Comparison of ENCODE assay signal across 18 cellular contexts in genomic region chr6:41332842-41333736, GRCh38. TPM values are rescaled to one million over a fixed set of nuclear protein-coding genes. Genes with fewer than 3 reads are reported as not detected.
DNase-seq lines count a peak whose midpoint lies in the region; ATAC-seq, FAIRE-seq and TF ChIP-seq lines count a peak whose summit lies in the region.
"Had no signal": no experiment of that assay in that cellular context is flagged by ENCODE, and none has a peak within 500 bp of the region (broad histone marks: within the 10 kb centered on the region; RNA-seq: fewer than 3 reads in every experiment).

No MANE protein-coding gene starts in this region.

- H3K9me3 Mint-ChIP-seq in stimulated activated naive CD8-positive, alpha-beta T cell treated with anti-CD3 and anti-CD28 coated beads, Interleukin-15, amount 100 ng/mL, for 72 hours, result no peaks in the 10 kb centered on the region
- H3K9me3 Mint-ChIP-seq: H9 had no signal

- H3K9me2 ChIP-seq in Loucy (replicated peaks; ENCODE audit: low read depth, low read length), result no peaks in the 10 kb centered on the region

- FAIRE-seq in RCC 7860 (lab: Jason Lieb, UNC), result no peak
- FAIRE-seq: HepG2 had no signal

- peaks cover 58% of the 10 kb centered on the region for H3K4me1 Mint-ChIP-seq in stimulated activated naive CD8-positive, alpha-beta T cell treated with anti-CD3 and anti-CD28 coated beads, Interleukin-15, amount 100 ng/mL, for 72 hours

- H3K27me3 Mint-ChIP-seq in stimulated activated naive CD8-positive, alpha-beta T cell treated with anti-CD3 and anti-CD28 coated beads, Interleukin-15, amount 100 ng/mL, for 72 hours, result no peaks in the 10 kb centered on the region

- H3F3A ChIP-seq in Loucy (ENCODE audit: low read depth), result no peaks in the 10 kb centered on the region

- ATAC-seq in heart right ventricle, result no peak
- peak; percentile 1 for ATAC-seq in stimulated activated naive CD8-positive, alpha-beta T cell treated with anti-CD3 and anti-CD28 coated beads, Interleukin-15, amount 100 ng/mL, for 72 hours
- no peak for ATAC-seq in HG02840 (IDR thresholded peaks at IDR 0.05; ENCODE audit: low FRiP score, unreplicated experiment)
- ATAC-seq: SK-N-SH treated with all-trans-retinoic acid at 6 μM for 48 hours had no signal

- no peak for TF ChIP-seq CTCF in right atrium auricular region (IDR thresholded peaks at IDR 0.05)
- TF ChIP-seq CTCF in heart right ventricle (IDR thresholded peaks at IDR 0.05), result no peak
- no peak for TF ChIP-seq CTCF in Loucy (conservative IDR thresholded peaks at IDR 0.05; ENCODE audit: low read length)

- peak overlapping the region; percentile 36 for H3K9ac ChIP-seq in Loucy (ENCODE audit: low read depth, low read length, poor library complexity, severe bottlenecking)

- peak overlapping the region; percentile 91 for H3K27ac Mint-ChIP-seq in stimulated activated naive CD8-positive, alpha-beta T cell treated with anti-CD3 and anti-CD28 coated beads, Interleukin-15, amount 100 ng/mL, for 72 hours
- H3K27ac Mint-ChIP-seq: H9 had no signal

- H3K27ac ChIP-seq in right atrium auricular region (no peak overlapping the region), heart right ventricle (no peak overlapping the region)
- peak overlapping the region; percentile 14 for H3K27ac ChIP-seq in effector memory CD4-positive, alpha-beta T cell (ENCODE audit: insufficient read depth, low read length, poor library complexity, severe bottlenecking)
- H3K27ac ChIP-seq: PC-9, suprapubic skin had no signal

- H3K9me3 ChIP-seq in right atrium auricular region (no peaks in the 10 kb centered on the region), heart right ventricle (no peaks in the 10 kb centered on the region), Loucy (ENCODE audit: insufficient read depth, low read depth, low read length) (no peaks in the 10 kb centered on the region)
- no peaks in the 10 kb centered on the region for H3K9me3 ChIP-seq in effector memory CD4-positive, alpha-beta T cell (ENCODE audit: control insufficient read depth, low read length)
- H3K9me3 ChIP-seq: suprapubic skin had no signal

- peak overlapping the region; percentile 49 for H3K4me2 ChIP-seq in Loucy (ENCODE audit: low read depth, low read length, poor library complexity, severe bottlenecking)
- H3K4me2 ChIP-seq: PC-9 had no signal

- intact Hi-C loops in heart right ventricle (cut with DNase I), result no loop called here

- no peaks in the 10 kb centered on the region for H4K20me1 ChIP-seq in Loucy (ENCODE audit: insufficient read depth, low read length, poor library complexity, severe bottlenecking)

- H3K36me3 ChIP-seq in right atrium auricular region (no peaks in the 10 kb centered on the region), heart right ventricle (no peaks in the 10 kb centered on the region), Loucy (ENCODE audit: insufficient read depth, low read length) (no peaks in the 10 kb centered on the region)
- H3K36me3 ChIP-seq in effector memory CD4-positive, alpha-beta T cell (ENCODE audit: control insufficient read depth, insufficient read depth, low read length), result no peaks in the 10 kb centered on the region
- H3K36me3 ChIP-seq: suprapubic skin had no signal

- H3K27me3 ChIP-seq in right atrium auricular region, result no peaks in the 10 kb centered on the region
- H3K27me3 ChIP-seq in heart right ventricle, result peaks cover 0 to 46% (median 21%) of the 10 kb centered on the region in 7 donors
- no peaks in the 10 kb centered on the region for H3K27me3 ChIP-seq in Loucy (ENCODE audit: insufficient read depth, low read length, poor library complexity, severe bottlenecking)
- peaks cover 3% of the 10 kb centered on the region for H3K27me3 ChIP-seq in effector memory CD4-positive, alpha-beta T cell (replicated peaks; ENCODE audit: control insufficient read depth, insufficient read depth, low read length, poor library complexity, severe bottlenecking)

- DNase-seq in right atrium auricular region (ENCODE audit: low spot score) (peak; percentile 36), heart right ventricle (no peak), RCC 7860 (ENCODE audit: low spot score) (no peak), OCI-M2 (lab: John Stamatoyannopoulos, UW; ENCODE audit: unreplicated experiment) (no peak)
- DNase-seq in effector memory CD4-positive, alpha-beta T cell, result no peak
- DNase-seq in stimulated activated naive CD8-positive, alpha-beta T cell treated with anti-CD3 and anti-CD28 coated beads, Interleukin-15, amount 100 ng/mL, for 72 hours, result no peak
- DNase-seq: foreskin melanocyte, H9, NCI-H69, PC-9 had no signal

- H3K4me3 Mint-ChIP-seq in stimulated activated naive CD8-positive, alpha-beta T cell treated with anti-CD3 and anti-CD28 coated beads, Interleukin-15, amount 100 ng/mL, for 72 hours, result peak overlapping the region; percentile 64 to 69
- H3K4me3 Mint-ChIP-seq: H9 had no signal

- no peaks in the 10 kb centered on the region for H3K79me2 ChIP-seq in Loucy (ENCODE audit: insufficient read depth, low read length)

- no peak overlapping the region for H2AFZ ChIP-seq in Loucy (ENCODE audit: low read length)
- H2AFZ ChIP-seq: PC-9 had no signal

- 81 to 83% methylated on average over 4 of the region's 4 CpGs for WGBS in heart right ventricle, 2 donors

- no peak overlapping the region for H3K4me3 ChIP-seq in right atrium auricular region
- no peak overlapping the region for H3K4me3 ChIP-seq in heart right ventricle
- peak overlapping the region; percentile 26 for H3K4me3 ChIP-seq in Loucy (ENCODE audit: low read length, poor library complexity, severe bottlenecking)
- H3K4me3 ChIP-seq in effector memory CD4-positive, alpha-beta T cell (ENCODE audit: insufficient read depth, low read depth, low read length, poor library complexity, severe bottlenecking), result no peak overlapping the region
- H3K4me3 ChIP-seq: PC-9, suprapubic skin had no signal

- H3K4me1 ChIP-seq in right atrium auricular region (no peaks in the 10 kb centered on the region), heart right ventricle (peaks cover 0 to 4% (median 0%) of the 10 kb centered on the region in 9 donors), Loucy (ENCODE audit: insufficient read depth, low read length, poor library complexity, severe bottlenecking) (peaks cover 63% of the 10 kb centered on the region)
- peaks cover 24% of the 10 kb centered on the region for H3K4me1 ChIP-seq in effector memory CD4-positive, alpha-beta T cell (ENCODE audit: control insufficient read depth, insufficient read depth, low read length, poor library complexity, severe bottlenecking)
- H3K4me1 ChIP-seq: suprapubic skin had no signal

RNA-seq across cellular contexts. Expression of gene NCR2, which starts 2.3 kb away (rescaled TPM):
- total RNA-seq in right atrium auricular region (not detected), heart right ventricle (not detected)
- polyA plus RNA-seq in heart right ventricle, result not detected
- total RNA-seq: chondrocyte, H9, HepG2, lower leg skin, PC-9, pulmonary artery endothelial cell, suprapubic skin had no signal
- polyA plus RNA-seq: HepG2 had no signal

RNA-seq across cellular contexts. Expression of gene TREM1, which starts 46.6 kb away (rescaled TPM):
- total RNA-seq in right atrium auricular region (1 to 10 TPM in 1 of 2 donors, not detected in 1; 2.9 TPM), heart right ventricle (1 to 10 TPM in 4 of 10 donors, under 1 TPM in 6; 0.35 to 6.0 (median 0.99) TPM)
- polyA plus RNA-seq in heart right ventricle, result 10 to 100 TPM in 1 of 2 donors, not detected in 1; 12.4 TPM
- total RNA-seq: H9, HepG2, PC-9, pulmonary artery endothelial cell had no signal
